16 cellular contexts compared by ENCODE assay signal in genomic region chr11:94800394-94800793, GRCh38. TPM values are rescaled to one million over a fixed set of nuclear protein-coding genes. Genes with fewer than 3 reads are reported as not detected.
DNase-seq lines count a peak whose midpoint lies in the region; ATAC-seq and TF ChIP-seq lines count a peak whose summit lies in the region.
"Had no signal": no experiment of that assay in that cellular context is flagged by ENCODE, and none has a peak within 500 bp of the region (broad histone marks: within the 10 kb centered on the region; RNA-seq: fewer than 3 reads in every experiment).

No MANE protein-coding gene starts in this region.

- H3K4me3 ChIP-seq in MG63, result no peak overlapping the region
- H3K4me3 ChIP-seq in mesenchymal stem cell (ENCODE audit: insufficient read depth in 1 of 2, low read depth in 1 of 2, low read length in 2 of 2), result no peak overlapping the region
- no peak overlapping the region for H3K4me3 ChIP-seq in thoracic aorta
- H3K4me3 ChIP-seq: coronary artery, SJSA1 had no signal

- H3K27me3 Mint-ChIP-seq in activated CD4-positive, alpha-beta memory T cell treated with anti-CD3 and anti-CD28 coated beads for 36 hours, result no peaks in the 10 kb centered on the region
- no peaks in the 10 kb centered on the region for H3K27me3 Mint-ChIP-seq in nephron progenitor cell (ENCODE audit: low read depth, poor library complexity)
- H3K27me3 Mint-ChIP-seq: natural killer cell treated with Interleukin-12 subunit alpha and Interleukin-12 subunit beta and Interleukin-15 and Interleukin-18, amount 100 ng/mL, for 72 hours had no signal

- H3K9me3 ChIP-seq in MG63 (no peaks in the 10 kb centered on the region), mesenchymal stem cell (ENCODE audit: control insufficient read depth, low read length) (no peaks in the 10 kb centered on the region), thoracic aorta (no peaks in the 10 kb centered on the region)
- H3K9me3 ChIP-seq: SJSA1 had no signal

- POLR2A ChIA-PET in activated CD4-positive, alpha-beta memory T cell treated with anti-CD3 and anti-CD28 coated beads for 36 hours (lab: Charles Lee), result no interaction called here

- H3K27ac ChIP-seq in mesenchymal stem cell (ENCODE audit: low read length, poor library complexity, severe bottlenecking) (no peak overlapping the region), thoracic aorta (peak overlapping the region; percentile 64 to 79)
- H3K27ac ChIP-seq: SJSA1 had no signal

- H3K9me3 Mint-ChIP-seq in activated CD4-positive, alpha-beta memory T cell treated with anti-CD3 and anti-CD28 coated beads for 36 hours, result no peaks in the 10 kb centered on the region
- H3K9me3 Mint-ChIP-seq in nephron progenitor cell, result no peaks in the 10 kb centered on the region
- H3K9me3 Mint-ChIP-seq: activated T-cell treated with anti-CD3 and anti-CD28 coated beads, Interleukin-2, amount 50 U/mL, for 72 hours; CD14-positive monocyte; natural killer cell treated with Interleukin-12 subunit alpha and Interleukin-12 subunit beta and Interleukin-15 and Interleukin-18, amount 100 ng/mL, for 72 hours; stimulated activated effector memory CD8-positive, alpha-beta T cell treated with anti-CD3 and anti-CD28 coated beads, Interleukin-12 subunit alpha, Interleukin-12 subunit beta, amount 100 ng/mL, for 72 hours had no signal

- no peaks in the 10 kb centered on the region for H3K4me1 Mint-ChIP-seq in activated CD4-positive, alpha-beta memory T cell treated with anti-CD3 and anti-CD28 coated beads for 36 hours (ENCODE audit: low read depth)
- peaks cover 2% of the 10 kb centered on the region for H3K4me1 Mint-ChIP-seq in nephron progenitor cell
- H3K4me1 Mint-ChIP-seq: stimulated activated effector memory CD8-positive, alpha-beta T cell treated with anti-CD3 and anti-CD28 coated beads, Interleukin-12 subunit alpha, Interleukin-12 subunit beta, amount 100 ng/mL, for 72 hours had no signal

- H3K14ac ChIP-seq in mesenchymal stem cell (ENCODE audit: low read length in 2 of 2), result no peak overlapping the region

- H3K27ac Mint-ChIP-seq in activated CD4-positive, alpha-beta memory T cell treated with anti-CD3 and anti-CD28 coated beads for 36 hours, result no peak overlapping the region
- no peak overlapping the region for H3K27ac Mint-ChIP-seq in nephron progenitor cell
- H3K27ac Mint-ChIP-seq: activated T-cell treated with anti-CD3 and anti-CD28 coated beads, Interleukin-2, amount 50 U/mL, for 72 hours; CD14-positive monocyte; natural killer cell treated with Interleukin-12 subunit alpha and Interleukin-12 subunit beta and Interleukin-15 and Interleukin-18, amount 100 ng/mL, for 72 hours; stimulated activated effector memory CD8-positive, alpha-beta T cell treated with anti-CD3 and anti-CD28 coated beads, Interleukin-12 subunit alpha, Interleukin-12 subunit beta, amount 100 ng/mL, for 72 hours had no signal

- H4K91ac ChIP-seq in mesenchymal stem cell (ENCODE audit: low read length), result no peak overlapping the region

- H3K36me3 ChIP-seq in MG63 (peaks cover 41% of the 10 kb centered on the region), mesenchymal stem cell (ENCODE audit: control insufficient read depth in 1 of 2, insufficient read depth in 2 of 2, low read depth in 1 of 2, low read length in 2 of 2) (peaks cover 37 to 66% of the 10 kb centered on the region in 2 experiments), thoracic aorta (peaks cover 6% of the 10 kb centered on the region)
- H3K36me3 ChIP-seq: SJSA1 had no signal

- TF ChIP-seq CTCF in thoracic aorta (IDR thresholded peaks at IDR 0.05) (no peak), nephron progenitor cell (IDR thresholded peaks at IDR 0.05) (no peak)

- H3K9ac ChIP-seq in mesenchymal stem cell (ENCODE audit: low read length), result peak overlapping the region; percentile 30

- no peak overlapping the region for H2BK5ac ChIP-seq in mesenchymal stem cell (ENCODE audit: low read depth, low read length, poor library complexity, severe bottlenecking)

- peak; percentile 48 for DNase-seq in MG63
- DNase-seq in fibroblast of gingiva (ENCODE audit: low read depth), result peak; percentile 81
- no peak for DNase-seq in mesenchymal stem cell
- DNase-seq in thoracic aorta (ENCODE audit: low spot score), result no peak
- DNase-seq in T-helper 2 cell, result no peak
- DNase-seq in activated CD4-positive, alpha-beta memory T cell treated with anti-CD3 and anti-CD28 coated beads for 36 hours, result no peak
- DNase-seq in HuH-7 (ENCODE audit: low spot score), result no peak
- DNase-seq in nephron progenitor cell, result no peak
- DNase-seq: activated T-cell treated with anti-CD3 and anti-CD28 coated beads, Interleukin-2, amount 50 U/mL, for 72 hours; IMR-90; left colon had no signal

- no peak overlapping the region for H3K18ac ChIP-seq in mesenchymal stem cell (ENCODE audit: low read depth in 1 of 2, low read length in 2 of 2)

- peaks cover 12% of the 10 kb centered on the region for H3K4me1 ChIP-seq in mesenchymal stem cell (ENCODE audit: control insufficient read depth, insufficient read depth, low read depth, low read length)
- peaks cover 17 to 56% of the 10 kb centered on the region in 2 donors for H3K4me1 ChIP-seq in thoracic aorta (ENCODE audit: control insufficient read depth in 1 of 2, low read depth in 2 of 2)

- H2BK15ac ChIP-seq in mesenchymal stem cell (ENCODE audit: low read depth, poor library complexity, severe bottlenecking), result no peak overlapping the region

- peaks cover 25% of the 10 kb centered on the region for H3K79me1 ChIP-seq in mesenchymal stem cell (replicated peaks; ENCODE audit: low read length, poor library complexity, severe bottlenecking)

- H3K27me3 ChIP-seq in MG63, result no peaks in the 10 kb centered on the region
- no peaks in the 10 kb centered on the region for H3K27me3 ChIP-seq in mesenchymal stem cell (ENCODE audit: control insufficient read depth in 1 of 2, insufficient read depth in 1 of 2, low read length in 2 of 2)
- H3K27me3 ChIP-seq in thoracic aorta (replicated peaks; ENCODE audit: insufficient read depth), result no peaks in the 10 kb centered on the region
- H3K27me3 ChIP-seq: SJSA1 had no signal

- H3K23ac ChIP-seq in mesenchymal stem cell (ENCODE audit: low read length in 2 of 2), result no peak overlapping the region

- no peak overlapping the region for H2AK5ac ChIP-seq in mesenchymal stem cell (ENCODE audit: low read length, severe bottlenecking)

- CTCF ChIA-PET in activated CD4-positive, alpha-beta memory T cell treated with anti-CD3 and anti-CD28 coated beads for 36 hours (lab: Charles Lee), result no interaction called here

- H3K4ac ChIP-seq in mesenchymal stem cell (ENCODE audit: low read depth in 1 of 2, low read length in 2 of 2), result no peak overlapping the region

- intact Hi-C loops in activated CD4-positive, alpha-beta memory T cell treated with anti-CD3 and anti-CD28 coated beads for 36 hours (cut with micrococcal nuclease), result no loop called here

- ATAC-seq in thoracic aorta (ENCODE audit: insufficient number of reproducible peaks, low FRiP score, low read depth), result no peak
- ATAC-seq: activated T-cell treated with anti-CD3 and anti-CD28 coated beads, Interleukin-2, amount 50 U/mL, for 72 hours; left colon; stimulated activated effector memory CD8-positive, alpha-beta T cell treated with anti-CD3 and anti-CD28 coated beads, Interleukin-12 subunit alpha, Interleukin-12 subunit beta, amount 100 ng/mL, for 72 hours had no signal

- H4K8ac ChIP-seq in mesenchymal stem cell (ENCODE audit: low read length), result no peak overlapping the region

- no peak overlapping the region for H3K4me2 ChIP-seq in mesenchymal stem cell (ENCODE audit: low read length, poor library complexity, severe bottlenecking)

- no peak overlapping the region for H3K4me3 Mint-ChIP-seq in activated CD4-positive, alpha-beta memory T cell treated with anti-CD3 and anti-CD28 coated beads for 36 hours
- H3K4me3 Mint-ChIP-seq in nephron progenitor cell, result no peak overlapping the region
- H3K4me3 Mint-ChIP-seq: activated T-cell treated with anti-CD3 and anti-CD28 coated beads, Interleukin-2, amount 50 U/mL, for 72 hours; CD14-positive monocyte; natural killer cell treated with Interleukin-12 subunit alpha and Interleukin-12 subunit beta and Interleukin-15 and Interleukin-18, amount 100 ng/mL, for 72 hours; stimulated activated effector memory CD8-positive, alpha-beta T cell treated with anti-CD3 and anti-CD28 coated beads, Interleukin-12 subunit alpha, Interleukin-12 subunit beta, amount 100 ng/mL, for 72 hours had no signal

- no CpG with 5 or more reads among the region's 1 CpG for WGBS in mesenchymal stem cell

- H2BK12ac ChIP-seq in mesenchymal stem cell (ENCODE audit: low read length in 2 of 2), result no peak overlapping the region

- no peaks in the 10 kb centered on the region for H3K36me3 Mint-ChIP-seq in activated CD4-positive, alpha-beta memory T cell treated with anti-CD3 and anti-CD28 coated beads for 36 hours
- H3K36me3 Mint-ChIP-seq in nephron progenitor cell (ENCODE audit: low read depth), result peaks cover 38% of the 10 kb centered on the region
- H3K36me3 Mint-ChIP-seq: natural killer cell treated with Interleukin-12 subunit alpha and Interleukin-12 subunit beta and Interleukin-15 and Interleukin-18, amount 100 ng/mL, for 72 hours; stimulated activated effector memory CD8-positive, alpha-beta T cell treated with anti-CD3 and anti-CD28 coated beads, Interleukin-12 subunit alpha, Interleukin-12 subunit beta, amount 100 ng/mL, for 72 hours had no signal

- no peak overlapping the region for H2BK120ac ChIP-seq in mesenchymal stem cell (ENCODE audit: low read depth, low read length)

- no peak overlapping the region for H2AFZ ChIP-seq in mesenchymal stem cell (ENCODE audit: low read depth, low read length)

RNA-seq across cellular contexts. Expression of gene AMOTL1, which starts 32.2 kb away (rescaled TPM):
- total RNA-seq in MG63 (2014; rRNA removed; shearing (Covaris generic); ENCODE audit: low replicate concordance), result 15.1 TPM in 2 replicates
- polyA plus RNA-seq in mesenchymal stem cell (2013, experiment 1 of 2), result 20.5 TPM
- 19.9 TPM for polyA plus RNA-seq in mesenchymal stem cell (2013, experiment 2 of 2)
- 10 to 100 TPM; 64.2 to 89.5 TPM for total RNA-seq in thoracic aorta
- total RNA-seq in activated CD4-positive, alpha-beta memory T cell treated with anti-CD3 and anti-CD28 coated beads for 36 hours, result under 1 TPM; 0.24 to 0.31 TPM

Comparison
In these comparisons a context has a peak if more than half of its experiments do, and no peak if none do; other contexts are left out.
1. DNase-seq: peak in MG63 (single experiment) and fibroblast of gingiva (single experiment); none in mesenchymal stem cell (single experiment), thoracic aorta (single experiment), T-helper 2 cell (0 of 5), activated CD4-positive, alpha-beta memory T cell treated with anti-CD3 and anti-CD28 coated beads for 36 hours (single experiment), HuH-7 (single experiment) and nephron progenitor cell (single experiment).
2. RNA of gene AMOTL1, which starts 32.2 kb away (total RNA-seq): 64.2 to 89.5 TPM in thoracic aorta and 15.1 TPM in MG63; 0.24 to 0.31 TPM in activated CD4-positive, alpha-beta memory T cell treated with anti-CD3 and anti-CD28 coated beads for 36 hours; every median in the first group is over 10 times any median in the second.